Comparison of ENCODE assay signal across 8 cellular contexts in genomic region chr16:69187387-69187890, GRCh38. TPM values are rescaled to one million over a fixed set of nuclear protein-coding genes. Genes with fewer than 3 reads are reported as not detected.
A peak's percentile ranks its signal among the peaks of the same experiment; 100 is the strongest.
DNase-seq lines count a peak whose midpoint lies in the region; ATAC-seq and TF ChIP-seq lines count a peak whose summit lies in the region.

No MANE protein-coding gene starts in this region.

- peaks cover 8 to 68% (median 29%) of the 10 kb centered on the region in 3 donors for H3K4me1 ChIP-seq in gastroesophageal sphincter
- peaks cover 64% of the 10 kb centered on the region for H3K4me1 ChIP-seq in vagina

- TF ChIP-seq POLR2A in gastroesophageal sphincter (IDR thresholded peaks at IDR 0.05): no peak
- TF ChIP-seq POLR2A in vagina (IDR thresholded peaks at IDR 0.05): no peak

- peak; percentile 15 for DNase-seq in DMS153 treated with DMSO at 0.1 percent for 48 hours (lab: John Stamatoyannopoulos, UW; ENCODE audit: unreplicated experiment)
- no peak for DNase-seq in DMS153 (lab: John Stamatoyannopoulos, UW)
- peak; percentile 44 for DNase-seq in OCI-M1 (lab: John Stamatoyannopoulos, UW)
- DNase-seq in activated gamma-delta T cell treated with Interleukin-2 at 50 U/mL for 16 hours: peak; percentile 34
- DNase-seq in occipital lobe (lab: John Stamatoyannopoulos, UW): peak; percentile 46
- no peak for DNase-seq in vagina (ENCODE audit: extremely low spot score in 2 of 2)

- H3K36me3 ChIP-seq in gastroesophageal sphincter (no peaks in the 10 kb centered on the region), vagina (no peaks in the 10 kb centered on the region)

- intact Hi-C loops in vagina (cut with DNase I): loop anchor here (10.0 kb wide), 1 partner anchor 97 kb away; no protein-coding TSS in a partner anchor

- TF ChIP-seq EP300 in gastroesophageal sphincter (IDR thresholded peaks at IDR 0.05): no peak

- H3K4me3 ChIP-seq in gastroesophageal sphincter: peak overlapping the region; percentile 80 to 91
- H3K4me3 ChIP-seq in vagina: peak overlapping the region; percentile 57 to 68

- no CpG with 5 or more reads among the region's 66 CpGs for WGBS in gastroesophageal sphincter (ENCODE audit: low coverage in 1 of 2), 2 donors

- H3K27me3 ChIP-seq in gastroesophageal sphincter: no peaks in the 10 kb centered on the region
- no peaks in the 10 kb centered on the region for H3K27me3 ChIP-seq in vagina

- ATAC-seq in HG02610 (IDR thresholded peaks at IDR 0.05; ENCODE audit: unreplicated experiment) (peak; percentile 19), gastroesophageal sphincter (peak; percentile 71)

- H3K9me3 ChIP-seq in gastroesophageal sphincter (no peaks in the 10 kb centered on the region), vagina (no peaks in the 10 kb centered on the region)

- peak overlapping the region; percentile 70 to 99 (median 96) for H3K27ac ChIP-seq in gastroesophageal sphincter
- H3K27ac ChIP-seq in vagina: peak overlapping the region; percentile 83

- no peak for TF ChIP-seq CTCF in gastroesophageal sphincter (IDR thresholded peaks at IDR 0.05)
- no peak for TF ChIP-seq CTCF in vagina (IDR thresholded peaks at IDR 0.05)

RNA-seq across cellular contexts. Expression of gene SNTB2, which starts 0.5 kb away (rescaled TPM):
- total RNA-seq in gastroesophageal sphincter (100 to 1,000 TPM in 1 of 4 donors, 10 to 100 TPM in 3; 39.1 to 137 (median 43.0) TPM), occipital lobe (8.9 TPM), vagina (50.8 TPM)

RNA-seq across cellular contexts. Expression of gene UTP4, which starts 55.0 kb away (rescaled TPM):
- 10 to 100 TPM; 16.4 to 36.2 (median 25.8) TPM for total RNA-seq in gastroesophageal sphincter
- 30.9 TPM for total RNA-seq in occipital lobe
- 34.9 TPM for total RNA-seq in vagina

RNA-seq across cellular contexts. Expression of gene CHTF8, which starts 55.1 kb away (rescaled TPM):
- total RNA-seq in gastroesophageal sphincter (100 to 1,000 TPM in 1 of 4 donors, 10 to 100 TPM in 3; 44.0 to 102 (median 61.9) TPM), occipital lobe (37.7 TPM), vagina (59.4 TPM)

Comparison
In these comparisons a context has a peak if more than half of its experiments do, and no peak if none do; other contexts are left out.
1. DNase-seq: peak in DMS153 treated with DMSO at 0.1 percent for 48 hours (single experiment), OCI-M1 (single experiment), activated gamma-delta T cell treated with Interleukin-2 at 50 U/mL for 16 hours (single experiment) and occipital lobe (single experiment); none in DMS153 (single experiment) and vagina (0 of 2).